ENCODE assay signal across 30 cellular contexts in genomic region chr17:81081217-81081616, GRCh38. TPM values are rescaled to one million over a fixed set of nuclear protein-coding genes. Genes with fewer than 3 reads are reported as not detected.
DNase-seq lines count a peak whose midpoint lies in the region; ATAC-seq, FAIRE-seq and TF ChIP-seq lines count a peak whose summit lies in the region.
"Had no signal": no experiment of that assay in that cellular context is flagged by ENCODE, and none has a peak within 500 bp of the region (broad histone marks: within the 10 kb centered on the region; RNA-seq: fewer than 3 reads in every experiment).

No MANE protein-coding gene starts in this region.

- H3K4me3 ChIP-seq in keratinocyte (ENCODE audit: control insufficient read depth in 2 of 3, extremely low read depth in 1 of 3, insufficient read depth in 2 of 3, low read depth in 1 of 3, low read length in 3 of 3) (no peak overlapping the region), sigmoid colon (no peak overlapping the region)
- H3K4me3 ChIP-seq: A549, adrenal gland, colonic mucosa, esophagus muscularis mucosa, gastroesophageal sphincter, GM23248, ovary had no signal

- peaks cover 42% of the 10 kb centered on the region for H3K4me1 ChIP-seq in keratinocyte (ENCODE audit: control insufficient read depth, extremely low read depth, insufficient read depth, low read length)
- H3K4me1 ChIP-seq in sigmoid colon = peaks cover 0 to 61% (median 37%) of the 10 kb centered on the region in 4 donors
- H3K4me1 ChIP-seq: A549, colonic mucosa had no signal

- dilution Hi-C loops in keratinocyte (cut with MboI; ENCODE audit: extremely low pct_ligation_motif_present, low sequenced_read_pairs) = no loop called here

- ATAC-seq in HG02678 (IDR thresholded peaks at IDR 0.05; ENCODE audit: unreplicated experiment) (no peak), HG02610 (IDR thresholded peaks at IDR 0.05; ENCODE audit: unreplicated experiment) (no peak)
- ATAC-seq: A549; effector memory CD8-positive, alpha-beta T cell; gastroesophageal sphincter; stimulated activated effector memory CD8-positive, alpha-beta T cell treated with anti-CD3 and anti-CD28 coated beads, Interleukin-12 subunit alpha, Interleukin-12 subunit beta, amount 100 ng/mL, for 72 hours had no signal

- peak overlapping the region; percentile 96 for H3K27ac ChIP-seq in 22Rv1
- H3K27ac ChIP-seq in VCaP = peak overlapping the region; percentile 98
- peak overlapping the region; percentile 91 for H3K27ac ChIP-seq in keratinocyte (ENCODE audit: control insufficient read depth, insufficient read depth, low read length)
- H3K27ac ChIP-seq in sigmoid colon = peak overlapping the region in 3 of 4 donors; percentile 69 to 82 (median 71)
- H3K27ac ChIP-seq: A549, adrenal gland, colonic mucosa, esophagus muscularis mucosa, gastroesophageal sphincter, GM23248, ovary had no signal

- peaks cover 19 to 45% of the 10 kb centered on the region in 2 experiments for H3K36me3 ChIP-seq in keratinocyte (ENCODE audit: control insufficient read depth in 2 of 2, extremely low read depth in 1 of 2, insufficient read depth in 2 of 2, low read length in 2 of 2)
- peaks cover 12 to 27% (median 18%) of the 10 kb centered on the region in 4 donors for H3K36me3 ChIP-seq in sigmoid colon
- H3K36me3 ChIP-seq: adrenal gland, colonic mucosa, ovary had no signal

- 87 to 91% methylated on average over 14 of the region's 14 CpGs for WGBS in sigmoid colon, 2 donors

- H3K27me3 ChIP-seq in keratinocyte (ENCODE audit: control insufficient read depth, extremely low read depth, insufficient read depth, low read length) (no peaks in the 10 kb centered on the region), sigmoid colon (no peaks in the 10 kb centered on the region)
- H3K27me3 ChIP-seq: adrenal gland, colonic mucosa, esophagus muscularis mucosa, gastroesophageal sphincter, ovary had no signal

- TF ChIP-seq CTCF in 22Rv1 (IDR thresholded peaks at IDR 0.05) = no peak
- no peak for TF ChIP-seq CTCF in VCaP (conservative IDR thresholded peaks at IDR 0.05)
- TF ChIP-seq CTCF in keratinocyte (optimal IDR thresholded peaks at IDR 0.05 in 1 of 3, IDR thresholded peaks at IDR 0.05 in 1 of 3, conservative IDR thresholded peaks at IDR 0.05 in 1 of 3; ENCODE audit: extremely low read depth in 1 of 3, insufficient read depth in 2 of 3, low read length in 3 of 3) = no peak
- TF ChIP-seq CTCF in sigmoid colon (IDR thresholded peaks at IDR 0.05) = no peak

- peak overlapping the region; percentile 88 for H3K9ac ChIP-seq in keratinocyte (ENCODE audit: control insufficient read depth, extremely low read depth, insufficient read depth, low read length)
- H3K9ac ChIP-seq: GM23248 had no signal

- FAIRE-seq in keratinocyte (lab: Jason Lieb, UNC) = no peak
- FAIRE-seq: A549 had no signal

- H3K9me1 ChIP-seq in keratinocyte (ENCODE audit: control insufficient read depth, extremely low read depth, insufficient read depth, low read length) = no peaks in the 10 kb centered on the region

- intact Hi-C loops in sigmoid colon (cut with DNase I) = no loop called here

- no peak overlapping the region for H2AFZ ChIP-seq in keratinocyte (ENCODE audit: control insufficient read depth, low read length)
- H2AFZ ChIP-seq: GM23248 had no signal

- H3K79me2 ChIP-seq in keratinocyte (ENCODE audit: control insufficient read depth, insufficient read depth, low read length) = peaks cover 44% of the 10 kb centered on the region

- TF ChIP-seq POLR2A in sigmoid colon (IDR thresholded peaks at IDR 0.05) = no peak

- peaks cover 1% of the 10 kb centered on the region for H4K20me1 ChIP-seq in keratinocyte (ENCODE audit: control insufficient read depth, extremely low read depth, insufficient read depth, low read length)

- TF ChIP-seq EP300 in sigmoid colon (IDR thresholded peaks at IDR 0.05) = no peak

- H3K9me3 ChIP-seq in keratinocyte (ENCODE audit: control insufficient read depth, low read depth, low read length) = no peaks in the 10 kb centered on the region
- no peaks in the 10 kb centered on the region for H3K9me3 ChIP-seq in sigmoid colon
- H3K9me3 ChIP-seq: A549, adrenal gland, colonic mucosa, esophagus muscularis mucosa, gastroesophageal sphincter, ovary had no signal

- H3K4me2 ChIP-seq in keratinocyte (ENCODE audit: control insufficient read depth, extremely low read depth, insufficient read depth, low read depth, low read length) = peak overlapping the region; percentile 50
- H3K4me2 ChIP-seq: A549 had no signal

- DNase-seq in keratinocyte (ENCODE audit: low read depth, low spot score) = no peak
- DNase-seq in sigmoid colon = no peak
- no peak for DNase-seq in activated CD4-positive, alpha-beta T cell treated with anti-CD3 and anti-CD28 coated beads, Interleukin-2, amount 50 U/mL, for 1 hour
- DNase-seq in SW480 (ENCODE audit: low spot score) = no peak
- DNase-seq: activated CD4-positive, alpha-beta T cell treated with anti-CD3 and anti-CD28 coated beads, Interleukin-2, amount 50 U/mL, for 4 hours; activated CD4-positive, CD25-positive, alpha-beta regulatory T cell; activated naive CD4-positive, alpha-beta T cell treated with Interleukin-2 at 50 U/mL for 16 hours; adrenal gland; AML-193; colonic mucosa; DMS153; effector memory CD8-positive, alpha-beta T cell; GM23248; left ventricle myocardium superior; NCI-H1092; NCI-H187 treated with DMSO at 0.1 percent for 48 hours; NCI-H526 treated with DMSO at 0.1 percent for 48 hours; ovary; retina; SIG-M5; stimulated activated CD4-positive, alpha-beta T cell treated with anti-CD3 and anti-CD28 coated beads, Interleukin-12 subunit alpha, Interleukin-12 subunit beta, amount 100 ng/mL, for 4 hours; stimulated activated CD4-positive, alpha-beta T cell treated with anti-CD3 and anti-CD28 coated beads, Interleukin-4, amount 100 ng/mL, for 1 hour had no signal

RNA-seq across cellular contexts. Expression of gene BAIAP2, which starts 46.3 kb away (rescaled TPM):
- 48.9 to 74.4 TPM (median 56.7 TPM) in 3 replicates for polyA plus RNA-seq in keratinocyte
- 102 TPM for polyA plus RNA-seq in keratinocyte (2011; ENCODE audit: low read depth)
- 30.3 and 63.1 TPM in 2 replicates for polyA plus RNA-seq in keratinocyte (2011; cell fraction: cytosol; rRNA removed)
- polyA plus RNA-seq in keratinocyte (2011; cell fraction: nucleus; rRNA removed) = 87.9 and 109 TPM in 2 replicates
- 66.3 and 124 TPM in 2 replicates for polyA plus RNA-seq in keratinocyte (2012; ENCODE audit: low replicate concordance)
- 44.6 to 102 TPM (median 54.9 TPM) in 3 replicates for polyA minus RNA-seq in keratinocyte
- polyA minus RNA-seq in keratinocyte (2011; cell fraction: cytosol; rRNA and poly(A)+ RNA removed) = 94.8 TPM
- polyA minus RNA-seq in keratinocyte (2011; cell fraction: nucleus; rRNA and poly(A)+ RNA removed) = 66.4 and 99.6 TPM in 2 replicates
- total RNA-seq in sigmoid colon = 10 to 100 TPM; 32.6 to 52.3 (median 50.9) TPM
- 10 to 100 TPM in 2 of 3 donors, 1 to 10 TPM in 1; 6.5 to 17.2 (median 14.4) TPM for polyA plus RNA-seq in sigmoid colon
